Comparison of ENCODE assay signal across 9 cellular contexts in the genomic region with DNA sequence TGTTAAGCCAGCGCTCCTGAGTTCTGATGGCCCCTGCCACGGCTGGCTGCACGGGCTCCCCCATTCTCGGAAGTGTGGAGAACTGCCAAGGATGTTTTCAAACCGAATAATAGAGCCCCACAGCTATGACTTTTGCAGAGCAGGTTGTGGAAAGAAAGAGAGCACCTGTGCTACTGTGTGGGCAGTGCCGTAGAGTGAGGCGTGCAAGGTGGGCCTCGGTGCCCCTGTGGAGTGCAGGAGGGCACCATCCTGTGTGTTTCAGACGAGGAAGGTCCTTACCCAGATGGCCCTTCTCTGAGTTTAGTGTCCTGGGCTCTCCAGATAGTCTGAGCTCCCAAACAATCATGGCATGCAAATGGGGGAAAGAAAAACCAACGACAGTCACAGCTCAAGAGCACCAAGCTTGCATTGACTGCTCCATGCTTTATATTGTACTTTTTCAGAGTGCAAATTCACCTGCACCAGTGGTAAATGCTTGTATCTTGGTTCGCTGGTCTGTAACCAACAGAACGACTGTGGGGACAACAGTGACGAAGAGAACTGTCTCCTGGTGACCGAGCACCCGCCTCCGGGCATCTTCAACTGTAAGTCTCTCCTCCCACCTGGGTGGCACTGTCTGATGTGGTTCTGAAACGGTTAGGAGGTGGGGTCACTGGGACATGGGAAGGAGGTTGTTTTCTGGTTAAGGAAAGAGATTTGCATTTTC.
DNase-seq lines count a peak whose midpoint lies in the region.
"Had no signal": no experiment of that assay in that cellular context is flagged by ENCODE, and none has a peak within 500 bp of the region (broad histone marks: within the 10 kb centered on the region; RNA-seq: fewer than 3 reads in every experiment).

No MANE protein-coding gene starts in this region.

- DNase-seq in NCI-H526 (lab: John Stamatoyannopoulos, UW) (peak; percentile 87), left kidney (ENCODE audit: low read depth, low spot score) (peak; percentile 51), NCI-H1092 (lab: John Stamatoyannopoulos, UW) (no peak), hippocampal formation (lab: John Stamatoyannopoulos, UW) (no peak), NCI-H146 (lab: John Stamatoyannopoulos, UW) (no peak), Ammon's horn (ENCODE audit: low spot score) (no peak)
- peak; percentile 70 for DNase-seq in activated CD8-positive, alpha-beta memory T cell treated with anti-CD3 and anti-CD28 coated beads, Interleukin-2, amount 50 U/mL, for 48 hours
- DNase-seq in stimulated activated naive CD4-positive, alpha-beta T cell (lab: John Stamatoyannopoulos, UW), result peak; percentile 5 to 66 (median 37)
- DNase-seq: colonic mucosa had no signal

Comparison
In these comparisons a context has a peak if more than half of its experiments do, and no peak if none do; other contexts are left out.
1. DNase-seq: peak in NCI-H526 (2 of 2), activated CD8-positive, alpha-beta memory T cell treated with anti-CD3 and anti-CD28 coated beads, Interleukin-2, amount 50 U/mL, for 48 hours (single experiment), left kidney (single experiment) and stimulated activated naive CD4-positive, alpha-beta T cell (6 of 6); none in NCI-H1092 (single experiment), hippocampal formation (0 of 2), NCI-H146 (single experiment) and Ammon's horn (single experiment).